1 cellular context compared by ENCODE assay signal in genomic region chr1:245215071-245215470, GRCh38.
TF ChIP-seq lines count a peak whose summit lies in the region.

No MANE protein-coding gene starts in this region.

TF ChIP-seq in H1, 55 proteins besides CTCF, POLR2A, EP300 and RAD21:
- no peak for TF ChIP-seq NANOG (IDR thresholded peaks at IDR 0.05; ENCODE audit: insufficient read depth, low read depth, low read length, poor library complexity, severe bottlenecking)
- no peak for TF ChIP-seq SUZ12 (IDR thresholded peaks at IDR 0.05; ENCODE audit: low read length)
- TF ChIP-seq GTF2F1 (IDR thresholded peaks at IDR 0.05; ENCODE audit: borderline replicate concordance, low read depth, low read length), result no peak
- no peak for TF ChIP-seq BACH1 (IDR thresholded peaks at IDR 0.05; ENCODE audit: low read length)
- TF ChIP-seq EGR1 (IDR thresholded peaks at IDR 0.05; ENCODE audit: borderline replicate concordance, low read depth, low read length), result no peak
- TF ChIP-seq RBBP5 (IDR thresholded peaks at IDR 0.05; ENCODE audit: borderline replicate concordance, low read depth, low read length), result no peak
- no peak for TF ChIP-seq CBX5 (IDR thresholded peaks at IDR 0.05; ENCODE audit: low read depth, low read length)
- no peak for TF ChIP-seq SP2 (IDR thresholded peaks at IDR 0.05; ENCODE audit: low read length)
- TF ChIP-seq SIN3A (conservative IDR thresholded peaks at IDR 0.05 in 1 of 2, IDR thresholded peaks at IDR 0.05 in 1 of 2; ENCODE audit: low read depth in 1 of 2, low read length in 2 of 2), result no peak
